ENCODE assay signal across 19 cellular contexts in genomic region chr15:48186271-48186670, GRCh38. TPM values are rescaled to one million over a fixed set of nuclear protein-coding genes. Genes with fewer than 3 reads are reported as not detected.
"Had no signal": no experiment of that assay in that cellular context is flagged by ENCODE, and none has a peak within 500 bp of the region (broad histone marks: within the 10 kb centered on the region; RNA-seq: fewer than 3 reads in every experiment).

No MANE protein-coding gene starts in this region.

- ATAC-seq: foreskin keratinocyte, gastroesophageal sphincter, heart left ventricle, left cardiac atrium, left lung, left ventricle myocardium superior, lower lobe of right lung, mucosa of descending colon had no signal

- DNase-seq: dermis blood vessel endothelial cell; dorsolateral prefrontal cortex; effector CD4-positive, alpha-beta T cell; effector memory CD4-positive, alpha-beta T cell; foreskin keratinocyte; heart left ventricle; left cardiac atrium; left lung; left ventricle myocardium superior; lower lobe of right lung; mesenchymal stem cell; mucosa of descending colon; naive B cell had no signal

RNA-seq across cellular contexts. Expression of gene CTXN2, which starts 5.2 kb away (rescaled TPM):
- polyA plus RNA-seq: esophagus, fibroblast of lung, foreskin keratinocyte, heart left ventricle, hepatocyte, keratinocyte had no signal

RNA-seq across cellular contexts. Expression of gene SLC12A1, which starts 19.8 kb away (rescaled TPM):
- polyA plus RNA-seq: endothelial cell of umbilical vein, esophagus, fibroblast of lung, foreskin keratinocyte, heart left ventricle, hepatocyte, keratinocyte had no signal
